27 cellular contexts compared by ENCODE assay signal in the genomic region with DNA sequence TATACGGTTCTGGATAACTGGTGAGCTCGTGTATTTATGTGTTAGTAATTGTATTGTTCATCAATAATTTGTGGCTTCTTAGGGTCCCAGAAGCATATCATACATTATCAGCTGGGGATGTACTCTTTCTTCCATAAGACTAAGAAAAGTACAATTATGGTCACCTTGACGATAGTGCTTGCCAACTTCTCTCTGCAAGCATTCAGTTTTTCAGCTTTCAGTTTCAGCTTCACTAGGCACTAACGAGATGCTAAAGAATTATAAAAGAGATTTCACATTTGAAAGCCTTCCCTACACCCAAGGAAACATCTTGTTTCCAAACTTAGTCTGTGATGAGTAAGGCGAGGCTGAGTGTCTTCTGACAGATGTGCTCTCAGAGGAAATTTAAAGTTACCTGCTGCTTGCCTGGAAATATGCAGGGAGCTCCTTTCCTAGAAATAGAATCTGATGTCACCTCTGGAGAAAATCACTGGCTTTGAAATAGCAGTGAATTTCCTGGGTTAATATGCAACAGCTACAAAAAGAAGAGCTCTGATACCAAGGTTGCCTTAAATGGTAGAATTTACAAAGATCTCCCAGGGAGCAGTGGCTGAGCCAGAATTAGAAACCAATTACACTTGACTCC.
"Had no signal": no experiment of that assay in that cellular context is flagged by ENCODE, and none has a peak within 500 bp of the region (broad histone marks: within the 10 kb centered on the region; RNA-seq: fewer than 3 reads in every experiment).

No MANE protein-coding gene starts in this region.

- H3K27ac ChIP-seq: esophagus squamous epithelium, left lung, ovary, right atrium auricular region, tibial artery had no signal

- H3K9me3 ChIP-seq: esophagus squamous epithelium, left lung, ovary, right atrium auricular region, tibial artery had no signal

- H3K27me3 ChIP-seq: esophagus squamous epithelium, left lung, ovary, right atrium auricular region, tibial artery had no signal

- H3K9me3 Mint-ChIP-seq: effector memory CD8-positive, alpha-beta T cell; type B pancreatic cell had no signal

- DNase-seq: cortex of kidney; effector memory CD8-positive, alpha-beta T cell; erythroblast; esophagus squamous epithelium; foreskin melanocyte; glutamatergic neuron; kidney; left cardiac atrium; left lung; mesenchymal stem cell; naive thymus-derived CD8-positive, alpha-beta T cell; nephron progenitor cell; occipital lobe; ovary; stimulated activated CD4-positive, alpha-beta T cell treated with anti-CD3 and anti-CD28 coated beads, Interleukin-12 subunit alpha, Interleukin-12 subunit beta, amount 100 ng/mL, for 4 hours; stimulated activated CD4-positive, alpha-beta T cell treated with anti-CD3 and anti-CD28 coated beads, Interleukin-1b, Interleukin-23, amount 100 ng/mL, for 48 hours; stimulated activated CD4-positive, alpha-beta T cell treated with anti-CD3 and anti-CD28 coated beads, Interleukin-4, amount 100 ng/mL, for 1 hour; stimulated activated CD8-positive, alpha-beta memory T cell treated with anti-CD3 and anti-CD28 coated beads, Interleukin-4, amount 100 ng/mL, for 48 hours; stimulated activated naive CD4-positive, alpha-beta T cell; stimulated activated naive CD8-positive, alpha-beta T cell treated with anti-CD3 and anti-CD28 coated beads, Interleukin-15, amount 100 ng/mL, for 72 hours; tibial artery had no signal

- ATAC-seq: effector memory CD8-positive, alpha-beta T cell; left cardiac atrium; left lung; naive thymus-derived CD8-positive, alpha-beta T cell; sciatic nerve; stimulated activated naive CD8-positive, alpha-beta T cell treated with anti-CD3 and anti-CD28 coated beads, Interleukin-15, amount 100 ng/mL, for 72 hours had no signal

- H3K36me3 Mint-ChIP-seq: mesothelial cell of epicardium; naive thymus-derived CD8-positive, alpha-beta T cell; type B pancreatic cell had no signal

- H3K27me3 Mint-ChIP-seq: progenitor cell of endocrine pancreas; stimulated activated naive CD8-positive, alpha-beta T cell treated with anti-CD3 and anti-CD28 coated beads, Interleukin-15, amount 100 ng/mL, for 72 hours; type B pancreatic cell had no signal

- H3K27ac Mint-ChIP-seq: effector memory CD8-positive, alpha-beta T cell; mesothelial cell of epicardium; naive thymus-derived CD8-positive, alpha-beta T cell; nephron progenitor cell; progenitor cell of endocrine pancreas; stimulated activated naive CD8-positive, alpha-beta T cell treated with anti-CD3 and anti-CD28 coated beads, Interleukin-15, amount 100 ng/mL, for 72 hours; type B pancreatic cell had no signal

- H3K4me3 Mint-ChIP-seq: effector memory CD8-positive, alpha-beta T cell; mesothelial cell of epicardium; naive thymus-derived CD8-positive, alpha-beta T cell; nephron progenitor cell; stimulated activated naive CD8-positive, alpha-beta T cell treated with anti-CD3 and anti-CD28 coated beads, Interleukin-15, amount 100 ng/mL, for 72 hours; type B pancreatic cell had no signal

- H3K4me1 Mint-ChIP-seq: mesothelial cell of epicardium; naive thymus-derived CD8-positive, alpha-beta T cell; nephron progenitor cell; stimulated activated naive CD8-positive, alpha-beta T cell treated with anti-CD3 and anti-CD28 coated beads, Interleukin-15, amount 100 ng/mL, for 72 hours had no signal

- H3K36me3 ChIP-seq: esophagus squamous epithelium, left lung, ovary, right atrium auricular region, tibial artery had no signal

- H3K4me1 ChIP-seq: esophagus squamous epithelium, left lung, right atrium auricular region, tibial artery had no signal

- H3K4me3 ChIP-seq: esophagus squamous epithelium, left lung, ovary, right atrium auricular region, smooth muscle cell, tibial artery had no signal
